Comparison of ENCODE assay signal across 16 cellular contexts in the genomic region with DNA sequence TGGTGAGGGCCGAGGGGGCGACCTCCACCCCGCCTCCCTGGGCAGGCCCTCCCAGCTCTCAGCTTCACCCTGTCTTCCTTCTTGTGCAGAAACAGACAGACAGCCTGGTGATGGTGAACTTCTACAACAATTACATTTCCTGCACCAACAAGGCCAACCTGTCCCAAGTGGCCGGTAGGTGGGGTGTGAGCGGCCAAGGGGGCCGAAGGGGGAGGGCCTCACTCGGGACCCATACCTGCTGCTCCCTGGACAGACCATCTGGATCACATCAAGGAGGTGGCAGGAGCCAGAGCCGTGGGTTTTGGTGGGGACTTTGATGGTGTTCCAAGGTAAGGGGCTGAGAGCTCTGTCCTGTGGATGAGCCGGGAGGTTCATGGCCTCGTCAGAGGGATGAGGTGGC. TPM values are rescaled to one million over a fixed set of nuclear protein-coding genes. Genes with fewer than 3 reads are reported as not detected.
DNase-seq lines count a peak whose midpoint lies in the region; TF ChIP-seq lines count a peak whose summit lies in the region.
"Had no signal": no experiment of that assay in that cellular context is flagged by ENCODE, and none has a peak within 500 bp of the region (broad histone marks: within the 10 kb centered on the region; RNA-seq: fewer than 3 reads in every experiment).

No MANE protein-coding gene starts in this region.

- no peak for TF ChIP-seq POLR2A in vagina (IDR thresholded peaks at IDR 0.05)

- peak overlapping the region; percentile 92 for H3K4me2 ChIP-seq in BLaER1

- no peak overlapping the region for H3K27ac ChIP-seq in BLaER1
- H3K27ac ChIP-seq in HEK293 (ENCODE audit: extremely low read depth, low read depth, low read length) = no peak overlapping the region
- no peak overlapping the region for H3K27ac ChIP-seq in vagina
- H3K27ac ChIP-seq: GM23248 had no signal

- H3K4me1 ChIP-seq in BLaER1 (peaks cover 81% of the 10 kb centered on the region), HEK293 (ENCODE audit: control insufficient read depth, insufficient read depth, low read length) (no peaks in the 10 kb centered on the region), vagina (peaks cover 12% of the 10 kb centered on the region)

- H3K36me3 ChIP-seq in BLaER1 (peaks cover 16% of the 10 kb centered on the region; the same call in 1 of the 2 replicates), HEK293 (ENCODE audit: control insufficient read depth in 2 of 2, insufficient read depth in 1 of 2, low read length in 2 of 2) (no peaks in the 10 kb centered on the region), vagina (no peaks in the 10 kb centered on the region)

- H3K27me3 ChIP-seq in BLaER1 (no peaks in the 10 kb centered on the region), vagina (no peaks in the 10 kb centered on the region)

- POLR2A ChIA-PET in HEK293 (lab: Yijun Ruan, JAX) = no interaction called here

- H3K4me3 ChIP-seq in BLaER1 (no peak overlapping the region), HEK293 (ENCODE audit: low read depth, low read length) (no peak overlapping the region), vagina (no peak overlapping the region)
- H3K4me3 ChIP-seq: GM23248 had no signal

- CTCF ChIA-PET in HEK293 (lab: Yijun Ruan, JAX) = no interaction called here

- intact Hi-C loops in vagina (cut with DNase I) = no loop called here

- no peak for TF ChIP-seq CTCF in HEK293 (tag by site-specific recombination; IDR thresholded peaks at IDR 0.05)
- no peak for TF ChIP-seq CTCF in vagina (IDR thresholded peaks at IDR 0.05)

- H4K20me1 ChIP-seq in BLaER1 = peaks cover 22% of the 10 kb centered on the region; the same call in 1 of the 2 replicates

- DNase-seq in SK-N-DZ (ENCODE audit: low spot score) (peak; percentile 59), vagina (ENCODE audit: extremely low spot score in 2 of 2) (no peak)
- DNase-seq in activated effector memory CD4-positive, alpha-beta T cell treated with Interleukin-2 at 50 U/mL for 16 hours = no peak
- no peak for DNase-seq in activated CD4-positive, CD25-positive, alpha-beta regulatory T cell treated with anti-CD3 and anti-CD28 coated beads, Interleukin-2, amount 50 U/mL, for 72 hours
- DNase-seq: CD8-positive, alpha-beta T cell; DMS53; EL; GM23248; NCI-H1694 treated with DMSO at 0.1 percent for 48 hours; NCI-H510A; NCI-H748 treated with DMSO at 0.1 percent for 48 hours; RPMI8226; SIG-M5 had no signal

- H3K9me3 ChIP-seq in BLaER1 (peaks cover 7% of the 10 kb centered on the region; the same call in 1 of the 2 replicates), HEK293 (ENCODE audit: control insufficient read depth, insufficient read depth, low read depth, low read length) (no peaks in the 10 kb centered on the region), vagina (no peaks in the 10 kb centered on the region)

- H3K9ac ChIP-seq in BLaER1 = no peak overlapping the region
- H3K9ac ChIP-seq: GM23248 had no signal

TF ChIP-seq in HEK293, 187 proteins besides CTCF, POLR2A, EP300 and RAD21:
- no peak for TF ChIP-seq HOXD13 (CRISPR knock-in tag; IDR thresholded peaks at IDR 0.05; ENCODE audit: borderline replicate concordance)
- no peak for TF ChIP-seq ZNF701 (tag by site-specific recombination; IDR thresholded peaks at IDR 0.05)
- no peak for TF ChIP-seq ZNF654 (tag by site-specific recombination; IDR thresholded peaks at IDR 0.05; ENCODE audit: low read depth)
- no peak for TF ChIP-seq REST (tag by site-specific recombination; IDR thresholded peaks at IDR 0.05)
- no peak for TF ChIP-seq ZBTB44 (tag by site-specific recombination; IDR thresholded peaks at IDR 0.05)
- TF ChIP-seq, protein P1, sequence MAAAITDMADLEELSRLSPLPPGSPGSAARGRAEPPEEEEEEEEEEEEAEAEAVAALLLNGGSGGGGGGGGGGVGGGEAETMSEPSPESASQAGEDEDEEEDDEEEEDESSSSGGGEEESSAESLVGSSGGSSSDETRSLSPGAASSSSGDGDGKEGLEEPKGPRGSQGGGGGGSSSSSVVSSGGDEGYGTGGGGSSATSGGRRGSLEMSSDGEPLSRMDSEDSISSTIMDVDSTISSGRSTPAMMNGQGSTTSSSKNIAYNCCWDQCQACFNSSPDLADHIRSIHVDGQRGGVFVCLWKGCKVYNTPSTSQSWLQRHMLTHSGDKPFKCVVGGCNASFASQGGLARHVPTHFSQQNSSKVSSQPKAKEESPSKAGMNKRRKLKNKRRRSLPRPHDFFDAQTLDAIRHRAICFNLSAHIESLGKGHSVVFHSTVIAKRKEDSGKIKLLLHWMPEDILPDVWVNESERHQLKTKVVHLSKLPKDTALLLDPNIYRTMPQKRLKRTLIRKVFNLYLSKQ (tag by site-specific recombination; IDR thresholded peaks at IDR 0.05; ENCODE audit: borderline replicate concordance) = no peak
- TF ChIP-seq SP2 (tag by site-specific recombination; IDR thresholded peaks at IDR 0.05) = 0 out of 2 replicates have a peak, but pooled peaks have one; percentile 3

RNA-seq across cellular contexts. Expression of gene CHMP1A, which starts 20.1 kb away (rescaled TPM):
- polyA plus RNA-seq in SK-N-DZ (2014; cell fraction: cytosol; rRNA removed) = 119 and 120 TPM in 2 replicates
- 140 and 162 TPM in 2 replicates for polyA plus RNA-seq in SK-N-DZ (2014; cell fraction: nucleus; rRNA removed)
- total RNA-seq in vagina = 117 TPM

RNA-seq across cellular contexts. Expression of gene SPATA33, which starts 20.3 kb away (rescaled TPM):
- polyA plus RNA-seq in SK-N-DZ (2014; cell fraction: cytosol; rRNA removed) = 14.5 and 21.9 TPM in 2 replicates
- 18.1 and 19.8 TPM in 2 replicates for polyA plus RNA-seq in SK-N-DZ (2014; cell fraction: nucleus; rRNA removed)
- 5.2 TPM for total RNA-seq in vagina

RNA-seq across cellular contexts. Expression of gene DPEP1, which starts 23.9 kb away (rescaled TPM):
- polyA plus RNA-seq in SK-N-DZ (2014; cell fraction: cytosol; rRNA removed) = 0.59 and 1.1 TPM in 2 replicates
- polyA plus RNA-seq in SK-N-DZ (2014; cell fraction: nucleus; rRNA removed) = 6.4 and 6.8 TPM in 2 replicates
- not detected for total RNA-seq in vagina
- total RNA-seq: CD8-positive, alpha-beta T cell; GM23248 had no signal
- polyA plus RNA-seq: BJ, GM23248 had no signal

RNA-seq across cellular contexts. Expression of gene CDK10, which starts 49.1 kb away (rescaled TPM):
- polyA plus RNA-seq in SK-N-DZ (2014; cell fraction: cytosol; rRNA removed) = 101 and 107 TPM in 2 replicates
- polyA plus RNA-seq in SK-N-DZ (2014; cell fraction: nucleus; rRNA removed) = 895 and 969 TPM in 2 replicates
- 44.0 TPM for total RNA-seq in vagina
